11 cellular contexts compared by ENCODE assay signal in genomic region chr17:76562734-76563148, GRCh38. TPM values are rescaled to one million over a fixed set of nuclear protein-coding genes. Genes with fewer than 3 reads are reported as not detected.
DNase-seq lines count a peak whose midpoint lies in the region; ATAC-seq and TF ChIP-seq lines count a peak whose summit lies in the region.
"Had no signal": no experiment of that assay in that cellular context is flagged by ENCODE, and none has a peak within 500 bp of the region (broad histone marks: within the 10 kb centered on the region; RNA-seq: fewer than 3 reads in every experiment).

No MANE protein-coding gene starts in this region.

- H4K20me1 ChIP-seq in H9 (ENCODE audit: control insufficient read depth, insufficient read depth, insufficient read length) = no peaks in the 10 kb centered on the region

- POLR2A ChIA-PET in activated CD4-positive, alpha-beta T cell treated with anti-CD3 and anti-CD28 coated beads for 36 hours (lab: Charles Lee) = no interaction called here

- no peak overlapping the region for H2AFZ ChIP-seq in H9 (ENCODE audit: low read length)

- peak overlapping the region; percentile 38 for H3K27ac Mint-ChIP-seq in activated CD4-positive, alpha-beta T cell treated with anti-CD3 and anti-CD28 coated beads for 36 hours
- H3K27ac Mint-ChIP-seq in activated T-cell treated with anti-CD3 and anti-CD28 coated beads, Interleukin-2, amount 50 U/mL, for 72 hours = peak overlapping the region; percentile 83
- H3K27ac Mint-ChIP-seq in H9 = peak overlapping the region in 1 of 3 experiments; percentile 75; a peak in 3 of 7 replicates

- no peak overlapping the region for H3K14ac ChIP-seq in H9 (ENCODE audit: insufficient read depth, low read length)

- H3K4me2 ChIP-seq in H9 (ENCODE audit: insufficient read depth, insufficient read length, low read length) = no peak overlapping the region

- TF ChIP-seq CTCF in H9 (conservative IDR thresholded peaks at IDR 0.05) = no peak

- H3K27me3 ChIP-seq in subcutaneous abdominal adipose tissue (ENCODE audit: control insufficient read depth in 5 of 5, insufficient read depth in 4 of 5, low read length in 5 of 5) (no peaks in the 10 kb centered on the region), H9 (ENCODE audit: insufficient read depth, low read length) (no peaks in the 10 kb centered on the region)

- ATAC-seq in activated CD4-positive, alpha-beta T cell treated with anti-CD3 and anti-CD28 coated beads for 36 hours = peak; percentile 31
- ATAC-seq in activated T-cell treated with anti-CD3 and anti-CD28 coated beads, Interleukin-2, amount 50 U/mL, for 72 hours (replicated peaks in 1 of 2) = peak; percentile 23 to 34
- ATAC-seq in GM21360 (IDR thresholded peaks at IDR 0.05; ENCODE audit: unreplicated experiment) = no peak
- ATAC-seq: left colon had no signal

- no peak overlapping the region for H4K8ac ChIP-seq in H9 (replicated peaks; ENCODE audit: insufficient read length, low read depth, low read length)

- no CpG with 5 or more reads among the region's 6 CpGs for WGBS in H9 (ENCODE audit: extremely low coverage, insufficient read length, low lambda C conversion rate)

- peaks cover 2% of the 10 kb centered on the region for H3K79me1 ChIP-seq in H9 (ENCODE audit: insufficient read depth, low read depth, low read length, poor library complexity, severe bottlenecking)

- H3K9me3 ChIP-seq in subcutaneous abdominal adipose tissue (ENCODE audit: control insufficient read depth in 5 of 5, low read length in 5 of 5) (no peaks in the 10 kb centered on the region), H9 (ENCODE audit: control insufficient read depth, low read depth, low read length) (no peaks in the 10 kb centered on the region)

- no peak overlapping the region for H3K4me3 ChIP-seq in subcutaneous abdominal adipose tissue (ENCODE audit: low read depth in 1 of 5, low read length in 5 of 5)

- H3K56ac ChIP-seq in H9 (ENCODE audit: insufficient read length, low read depth, low read length) = no peak overlapping the region

- no peak overlapping the region for H2BK5ac ChIP-seq in H9 (ENCODE audit: insufficient read length, low read length)

- no peaks in the 10 kb centered on the region for H3K27me3 Mint-ChIP-seq in activated CD4-positive, alpha-beta T cell treated with anti-CD3 and anti-CD28 coated beads for 36 hours
- no peaks in the 10 kb centered on the region for H3K27me3 Mint-ChIP-seq in activated T-cell treated with anti-CD3 and anti-CD28 coated beads, Interleukin-2, amount 50 U/mL, for 72 hours (ENCODE audit: low read depth)
- no peaks in the 10 kb centered on the region; the same call in 1 of the 2 replicates for H3K27me3 Mint-ChIP-seq in H9 (ENCODE audit: low read depth)

- peaks cover 54% of the 10 kb centered on the region for H3K4me1 Mint-ChIP-seq in activated CD4-positive, alpha-beta T cell treated with anti-CD3 and anti-CD28 coated beads for 36 hours
- peaks cover 86% of the 10 kb centered on the region for H3K4me1 Mint-ChIP-seq in activated T-cell treated with anti-CD3 and anti-CD28 coated beads, Interleukin-2, amount 50 U/mL, for 72 hours (ENCODE audit: low read depth)
- H3K4me1 Mint-ChIP-seq in H9 = peaks cover 44% of the 10 kb centered on the region in 2 experiments

- peaks cover 76% of the 10 kb centered on the region for H3K36me3 Mint-ChIP-seq in activated CD4-positive, alpha-beta T cell treated with anti-CD3 and anti-CD28 coated beads for 36 hours (ENCODE audit: low read depth)
- H3K36me3 Mint-ChIP-seq in activated T-cell treated with anti-CD3 and anti-CD28 coated beads, Interleukin-2, amount 50 U/mL, for 72 hours (ENCODE audit: insufficient read depth in 2 of 2) = peaks cover 15 to 42% of the 10 kb centered on the region in 2 donors
- peaks cover 47 to 85% (median 63%) of the 10 kb centered on the region in 3 experiments for H3K36me3 Mint-ChIP-seq in H9 (ENCODE audit: insufficient read depth in 1 of 3, low read depth in 3 of 3)

- peak overlapping the region; percentile 18 for H3K27ac ChIP-seq in subcutaneous abdominal adipose tissue (ENCODE audit: low read depth, low read length)
- no peak overlapping the region for H3K27ac ChIP-seq in H9 (ENCODE audit: insufficient read length, low read depth, low read length)
- H3K27ac ChIP-seq: C4-2B had no signal

- H2BK12ac ChIP-seq in H9 (ENCODE audit: insufficient read length, low read depth, low read length) = no peak overlapping the region

- no peak overlapping the region for H3T11ph ChIP-seq in H9 (ENCODE audit: low read length)

- H3K4me1 ChIP-seq in subcutaneous abdominal adipose tissue (ENCODE audit: control insufficient read depth in 5 of 5, insufficient read depth in 5 of 5, low read length in 5 of 5) = peaks cover 15 to 59% (median 50%) of the 10 kb centered on the region in 5 donors
- H3K4me1 ChIP-seq in H9 (ENCODE audit: insufficient read depth, low read length) = no peaks in the 10 kb centered on the region

- H3K4ac ChIP-seq in H9 (ENCODE audit: low read depth, low read length) = no peak overlapping the region

- no peak overlapping the region for H3K18ac ChIP-seq in H9 (ENCODE audit: insufficient read length, low read depth, low read length)

- no peak overlapping the region for H2AK5ac ChIP-seq in H9 (ENCODE audit: insufficient read length, low read length)

- peak; percentile 55 for DNase-seq in activated CD4-positive, alpha-beta T cell treated with anti-CD3 and anti-CD28 coated beads for 36 hours
- no peak for DNase-seq in activated CD4-positive, alpha-beta T cell treated with anti-CD3 and anti-CD28 coated beads for 1 hour
- no peak for DNase-seq in activated T-cell treated with anti-CD3 and anti-CD28 coated beads, Interleukin-2, amount 50 U/mL, for 72 hours
- DNase-seq in foreskin melanocyte (peak; percentile 91), H9 (no peak), NCI-H510A (lab: John Stamatoyannopoulos, UW) (no peak)
- DNase-seq: left colon, NCI-H1048 had no signal

- H2BK15ac ChIP-seq in H9 (ENCODE audit: low read depth, low read length) = no peak overlapping the region

- intact Hi-C loops in activated CD4-positive, alpha-beta T cell treated with anti-CD3 and anti-CD28 coated beads for 36 hours (cut with DNase I, micrococcal nuclease) = loop anchor here in 1 of 2 experiments (10.0 kb wide), 1 partner anchor 62 kb away; no protein-coding TSS in a partner anchor

- H4K91ac ChIP-seq in H9 (ENCODE audit: insufficient read length, low read depth, low read length) = no peak overlapping the region

- no peak overlapping the region for H3K9ac ChIP-seq in subcutaneous abdominal adipose tissue (ENCODE audit: low read length in 5 of 5)
- no peak overlapping the region for H3K9ac ChIP-seq in H9 (ENCODE audit: extremely low read depth, insufficient read length, low read length)

- CTCF ChIA-PET in activated CD4-positive, alpha-beta T cell treated with anti-CD3 and anti-CD28 coated beads for 36 hours (lab: Charles Lee) = interaction anchor here (0.6 to 1.4 kb wide), 3 partner anchors 13 to 61 kb away, joined by 3 to 5 read pairs (median 3); no protein-coding TSS in a partner anchor

- H2BK120ac ChIP-seq in H9 (ENCODE audit: low read depth, low read length, poor library complexity, severe bottlenecking) = no peak overlapping the region

- peaks cover 6% of the 10 kb centered on the region for H3K23me2 ChIP-seq in H9 (ENCODE audit: insufficient read length, low read depth, low read length, poor library complexity, severe bottlenecking)

- H3K23ac ChIP-seq in H9 (ENCODE audit: insufficient read length, low read depth, low read length) = no peak overlapping the region

- H3K79me2 ChIP-seq in H9 (ENCODE audit: insufficient read depth, low read length) = peaks cover 34% of the 10 kb centered on the region

- H3K9me3 Mint-ChIP-seq in activated CD4-positive, alpha-beta T cell treated with anti-CD3 and anti-CD28 coated beads for 36 hours (ENCODE audit: low read depth) = no peaks in the 10 kb centered on the region
- H3K9me3 Mint-ChIP-seq in activated T-cell treated with anti-CD3 and anti-CD28 coated beads, Interleukin-2, amount 50 U/mL, for 72 hours = no peaks in the 10 kb centered on the region
- no peaks in the 10 kb centered on the region; a peak in 1 of 5 replicates for H3K9me3 Mint-ChIP-seq in H9

- no peak overlapping the region for H2BK20ac ChIP-seq in H9 (ENCODE audit: low read depth, low read length, poor library complexity, severe bottlenecking)

- peaks cover 0 to 33% (median 17%) of the 10 kb centered on the region in 5 donors for H3K36me3 ChIP-seq in subcutaneous abdominal adipose tissue (ENCODE audit: control insufficient read depth in 5 of 5, insufficient read depth in 5 of 5, low read length in 5 of 5)

- no peak overlapping the region for H3K4me3 Mint-ChIP-seq in activated CD4-positive, alpha-beta T cell treated with anti-CD3 and anti-CD28 coated beads for 36 hours
- peak overlapping the region; percentile 37 to 65 for H3K4me3 Mint-ChIP-seq in activated T-cell treated with anti-CD3 and anti-CD28 coated beads, Interleukin-2, amount 50 U/mL, for 72 hours
- H3K4me3 Mint-ChIP-seq in H9 = no peak overlapping the region

- no peak overlapping the region for H4K5ac ChIP-seq in H9 (ENCODE audit: insufficient read length, low read depth, low read length)

RNA-seq across cellular contexts. Expression of gene PRCD, which starts 22.9 kb away (rescaled TPM):
- total RNA-seq in activated CD4-positive, alpha-beta T cell treated with anti-CD3 and anti-CD28 coated beads for 36 hours = not detected
- 1 to 10 TPM; 1.1 to 1.5 TPM for total RNA-seq in activated T-cell treated with anti-CD3 and anti-CD28 coated beads, Interleukin-2, amount 50 U/mL, for 72 hours
- total RNA-seq in H9 (2021) = 0.42 and 0.46 TPM in 2 replicates

RNA-seq across cellular contexts. Expression of gene ST6GALNAC2, which starts 22.9 kb away (rescaled TPM):
- under 1 TPM in 1 of 2 experiments, not detected in 1; 0.32 TPM for total RNA-seq in activated CD4-positive, alpha-beta T cell treated with anti-CD3 and anti-CD28 coated beads for 36 hours
- total RNA-seq in activated T-cell treated with anti-CD3 and anti-CD28 coated beads, Interleukin-2, amount 50 U/mL, for 72 hours = 1 to 10 TPM; 1.0 to 1.2 TPM
- 0.37 and 0.46 TPM in 2 replicates for total RNA-seq in H9 (2021)

RNA-seq across cellular contexts. Expression of gene CYGB, which starts 25.2 kb away (rescaled TPM):
- not detected for total RNA-seq in activated CD4-positive, alpha-beta T cell treated with anti-CD3 and anti-CD28 coated beads for 36 hours
- total RNA-seq in activated T-cell treated with anti-CD3 and anti-CD28 coated beads, Interleukin-2, amount 50 U/mL, for 72 hours = under 1 TPM in 1 of 2 donors, not detected in 1; 0.44 TPM
- total RNA-seq in H9 (2021) = 2.4 and 2.8 TPM in 2 replicates

Comparison
In these comparisons a context has a peak if more than half of its experiments do, and no peak if none do; other contexts are left out.
1. DNase-seq: peak in activated CD4-positive, alpha-beta T cell treated with anti-CD3 and anti-CD28 coated beads for 36 hours (single experiment) and foreskin melanocyte (single experiment); none in activated CD4-positive, alpha-beta T cell treated with anti-CD3 and anti-CD28 coated beads for 1 hour (single experiment), activated T-cell treated with anti-CD3 and anti-CD28 coated beads, Interleukin-2, amount 50 U/mL, for 72 hours (0 of 2), H9 (single experiment) and NCI-H510A (single experiment).
2. H3K4me3 Mint-ChIP-seq: peak in activated T-cell treated with anti-CD3 and anti-CD28 coated beads, Interleukin-2, amount 50 U/mL, for 72 hours (2 of 2); none in activated CD4-positive, alpha-beta T cell treated with anti-CD3 and anti-CD28 coated beads for 36 hours (single experiment) and H9 (0 of 2).